ENCODE assay signal across 13 cellular contexts in genomic region chr1:41319803-41320711, GRCh38. TPM values are rescaled to one million over a fixed set of nuclear protein-coding genes. Genes with fewer than 3 reads are reported as not detected.
DNase-seq lines count a peak whose midpoint lies in the region; ATAC-seq and TF ChIP-seq lines count a peak whose summit lies in the region.
"Had no signal": no experiment of that assay in that cellular context is flagged by ENCODE, and none has a peak within 500 bp of the region (broad histone marks: within the 10 kb centered on the region; RNA-seq: fewer than 3 reads in every experiment).

No MANE protein-coding gene starts in this region.

- no peak overlapping the region for H2AFZ ChIP-seq in PC-9

- H3K36me3 ChIP-seq in ascending aorta (no peaks in the 10 kb centered on the region), testis (ENCODE audit: low read depth, missing control alignments) (no peaks in the 10 kb centered on the region), PC-9 (ENCODE audit: low read depth) (no peaks in the 10 kb centered on the region)

- no peaks in the 10 kb centered on the region for H3K4me1 Mint-ChIP-seq in activated CD4-positive, alpha-beta T cell treated with anti-CD3 and anti-CD28 coated beads, Interleukin-2, amount 10 ng/mL, durations not matched to agents 7 days and 5 days
- H3K4me1 Mint-ChIP-seq: activated B cell treated with CpG ODN at 0.5 μM for 24 hours had no signal

- H3K9me2 ChIP-seq in PC-9 (ENCODE audit: insufficient read depth): no peaks in the 10 kb centered on the region

- no peak overlapping the region for H3K4me3 Mint-ChIP-seq in activated CD4-positive, alpha-beta T cell treated with anti-CD3 and anti-CD28 coated beads, Interleukin-2, amount 10 ng/mL, durations not matched to agents 7 days and 5 days
- H3K4me3 Mint-ChIP-seq: activated B cell treated with CpG ODN at 0.5 μM for 24 hours, mesothelial cell of epicardium had no signal

- H3K27me3 Mint-ChIP-seq in activated CD4-positive, alpha-beta T cell treated with anti-CD3 and anti-CD28 coated beads, Interleukin-2, amount 10 ng/mL, durations not matched to agents 7 days and 5 days: no peaks in the 10 kb centered on the region

- no peaks in the 10 kb centered on the region for H3K36me3 Mint-ChIP-seq in activated CD4-positive, alpha-beta T cell treated with anti-CD3 and anti-CD28 coated beads, Interleukin-2, amount 10 ng/mL, durations not matched to agents 7 days and 5 days (ENCODE audit: low read depth)
- H3K36me3 Mint-ChIP-seq: mesothelial cell of epicardium had no signal

- no peaks in the 10 kb centered on the region for H3K27me3 ChIP-seq in ascending aorta
- no peaks in the 10 kb centered on the region for H3K27me3 ChIP-seq in testis
- H3K27me3 ChIP-seq in PC-9 (ENCODE audit: insufficient read depth, low read depth): no peaks in the 10 kb centered on the region

- TF ChIP-seq POLR2A in testis (IDR thresholded peaks at IDR 0.05): no peak

- intact Hi-C loops in ascending aorta (cut with DNase I) (loop anchor here (5.0 kb wide), 1 partner anchor 32 kb away; no protein-coding TSS in a partner anchor), testis (cut with DNase I; ENCODE audit: low total_unique reads) (no loop called here), PC-9 (cut with micrococcal nuclease; ENCODE audit: unreplicated experiment) (loop anchor here (5.0 kb wide), 1 partner anchor 53 kb away; no protein-coding TSS in a partner anchor)

- ATAC-seq in HG02759 (IDR thresholded peaks at IDR 0.05; ENCODE audit: unreplicated experiment): no peak

- H3K4me3 ChIP-seq in ascending aorta: no peak overlapping the region
- H3K4me3 ChIP-seq in testis: no peak overlapping the region
- no peak overlapping the region for H3K4me3 ChIP-seq in PC-9

- no peaks in the 10 kb centered on the region for H3K9me3 Mint-ChIP-seq in activated CD4-positive, alpha-beta T cell treated with anti-CD3 and anti-CD28 coated beads, Interleukin-2, amount 10 ng/mL, durations not matched to agents 7 days and 5 days
- H3K9me3 Mint-ChIP-seq: activated B cell treated with CpG ODN at 0.5 μM for 24 hours, mesothelial cell of epicardium had no signal

- H3F3A ChIP-seq in PC-9 (ENCODE audit: insufficient read depth, low read depth): no peaks in the 10 kb centered on the region

- DNase-seq in NCI-H1694 treated with DMSO at 0.1 percent for 48 hours (lab: John Stamatoyannopoulos, UW) (peak; percentile 51), ascending aorta (ENCODE audit: low spot score in 2 of 2) (peak; percentile 43 to 70), mesenteric fat pad (ENCODE audit: low spot score) (peak; percentile 69), testis (peak; percentile 51), NCI-H526 treated with DMSO at 0.1 percent for 48 hours (lab: John Stamatoyannopoulos, UW) (no peak), PC-9 (no peak)
- DNase-seq in activated CD4-positive, alpha-beta T cell treated with anti-CD3 and anti-CD28 coated beads, Interleukin-2, amount 10 ng/mL, durations not matched to agents 7 days and 5 days: no peak
- DNase-seq: activated B cell treated with CpG ODN at 0.5 μM for 24 hours; Karpas-422; NCI-H2081; stimulated activated naive CD4-positive, alpha-beta T cell treated with Interleukin-2 at 50 U/mL for 16 hours had no signal

- POLR2A ChIA-PET in PC-9 (lab: Charles Lee; ENCODE audit: unreplicated experiment): interaction anchor here (0.6 kb wide), 1 partner anchor 123 kb away, joined by 17 read pairs; no protein-coding TSS in a partner anchor
- POLR2A ChIA-PET in activated CD4-positive, alpha-beta T cell treated with anti-CD3 and anti-CD28 coated beads, Interleukin-2, amount 10 ng/mL, durations not matched to agents 7 days and 5 days (lab: Charles Lee): no interaction called here

- no TSS peak for BruUV-seq in PC-9 (replicated peaks; lab: Mats Ljungman, UMichigan)

- CTCF ChIA-PET in PC-9 (lab: Charles Lee): interaction anchor here (0.5 to 0.7 kb wide), 5 partner anchors 43 to 445 kb away, joined by 3 to 10 read pairs (median 4); no protein-coding TSS in a partner anchor
- CTCF ChIA-PET in activated CD4-positive, alpha-beta T cell treated with anti-CD3 and anti-CD28 coated beads, Interleukin-2, amount 10 ng/mL, durations not matched to agents 7 days and 5 days (lab: Charles Lee): interaction anchor here (0.5 to 1.2 kb wide), 2 partner anchors 25 to 47 kb away, joined by 3 to 5 read pairs; no protein-coding TSS in a partner anchor

- peak overlapping the region; percentile 71 to 83 for H3K27ac ChIP-seq in ascending aorta
- peak overlapping the region in 1 of 2 donors; percentile 57 for H3K27ac ChIP-seq in testis
- H3K27ac ChIP-seq in PC-9: no peak overlapping the region

- 43 to 62% methylated on average over 10 to 12 of the region's 12 CpGs for WGBS in testis, 2 donors

- H3K4me1 ChIP-seq in ascending aorta: peaks cover 10 to 21% of the 10 kb centered on the region in 2 donors
- H3K4me1 ChIP-seq in testis: peaks cover 24% of the 10 kb centered on the region
- H3K4me1 ChIP-seq in PC-9 (replicated peaks; ENCODE audit: insufficient read depth): peaks cover 17% of the 10 kb centered on the region

- no peak overlapping the region for H3K4me2 ChIP-seq in PC-9

- no peaks in the 10 kb centered on the region for H4K20me1 ChIP-seq in PC-9 (ENCODE audit: insufficient read depth)

- no peaks in the 10 kb centered on the region for H3K79me2 ChIP-seq in PC-9 (ENCODE audit: low read depth)

- no peak for TF ChIP-seq CTCF in ascending aorta (IDR thresholded peaks at IDR 0.05)
- TF ChIP-seq CTCF in testis (IDR thresholded peaks at IDR 0.05): no peak
- no peak for TF ChIP-seq CTCF in PC-9 (conservative IDR thresholded peaks at IDR 0.05)

- H3K9me3 ChIP-seq in ascending aorta: no peaks in the 10 kb centered on the region
- H3K9me3 ChIP-seq in testis: no peaks in the 10 kb centered on the region
- no peaks in the 10 kb centered on the region for H3K9me3 ChIP-seq in PC-9 (ENCODE audit: insufficient read depth, low read depth)

- H3K27ac Mint-ChIP-seq in activated CD4-positive, alpha-beta T cell treated with anti-CD3 and anti-CD28 coated beads, Interleukin-2, amount 10 ng/mL, durations not matched to agents 7 days and 5 days: no peak overlapping the region
- H3K27ac Mint-ChIP-seq: activated B cell treated with CpG ODN at 0.5 μM for 24 hours, mesothelial cell of epicardium had no signal

RNA-seq across cellular contexts. Expression of gene FOXO6, which starts 41.2 kb away (rescaled TPM):
- total RNA-seq in ascending aorta (5.7 TPM), mesenteric fat pad (not detected), testis (1 to 10 TPM; 3.8 to 4.5 TPM), PC-9 (2021) (9.0 and 17.5 TPM in 2 replicates)
- 2.4 TPM for polyA plus RNA-seq in testis (ENCODE audit: insufficient read depth, low read depth, low replicate concordance)
- not detected for total RNA-seq in activated CD4-positive, alpha-beta T cell treated with anti-CD3 and anti-CD28 coated beads, Interleukin-2, amount 10 ng/mL, durations not matched to agents 7 days and 5 days

Comparison
In these comparisons a context has a peak if more than half of its experiments do, and no peak if none do; other contexts are left out.
1. DNase-seq: peak in NCI-H1694 treated with DMSO at 0.1 percent for 48 hours (single experiment), ascending aorta (2 of 2), mesenteric fat pad (single experiment) and testis (single experiment); none in NCI-H526 treated with DMSO at 0.1 percent for 48 hours (single experiment), PC-9 (0 of 2) and activated CD4-positive, alpha-beta T cell treated with anti-CD3 and anti-CD28 coated beads, Interleukin-2, amount 10 ng/mL, durations not matched to agents 7 days and 5 days (single experiment).